In genomic region chr19:47243776-47244547, GRCh38 we compare ENCODE assay signal across 1 cellular context.
TF ChIP-seq lines count a peak whose summit lies in the region.

No MANE protein-coding gene starts in this region.

TF ChIP-seq in SK-N-SH, 30 proteins besides CTCF, POLR2A, EP300 and RAD21 (continued from another document):
- no peak for TF ChIP-seq REST (IDR thresholded peaks at IDR 0.05; ENCODE audit: low read depth, low read length)
- no peak for TF ChIP-seq CHD2 (IDR thresholded peaks at IDR 0.05; ENCODE audit: low read length, partially characterized antibody)
- TF ChIP-seq FOSL2 (IDR thresholded peaks at IDR 0.05; ENCODE audit: borderline replicate concordance, low read depth): no peak; the same call in 1 of the 2 replicates
- TF ChIP-seq YY1 (IDR thresholded peaks at IDR 0.05; ENCODE audit: low read depth): no peak
- TF ChIP-seq FOXJ3 (CRISPR knock-in tag; IDR thresholded peaks at IDR 0.05): no peak
- no peak for TF ChIP-seq PBX3 (IDR thresholded peaks at IDR 0.05)
- no peak for TF ChIP-seq GATA2 (CRISPR knock-in tag; IDR thresholded peaks at IDR 0.05)
- TF ChIP-seq TEAD4 (IDR thresholded peaks at IDR 0.05; ENCODE audit: borderline replicate concordance, insufficient read depth): no peak
- peak; percentile 92 for TF ChIP-seq MAX (IDR thresholded peaks at IDR 0.05; ENCODE audit: low read depth)
- no peak; the same call in 1 of the 2 replicates for TF ChIP-seq USF1 (IDR thresholded peaks at IDR 0.05; ENCODE audit: borderline replicate concordance, low read depth)
- TF ChIP-seq SIN3A (IDR thresholded peaks at IDR 0.05; ENCODE audit: borderline replicate concordance, low read depth, low read length): peak; percentile 86; the same call in 1 of the 2 replicates
- TF ChIP-seq RCOR1 (IDR thresholded peaks at IDR 0.05; ENCODE audit: low read length): peak; percentile 82
- no peak; the same call in 1 of the 2 replicates for TF ChIP-seq ELF1 (IDR thresholded peaks at IDR 0.05)
- TF ChIP-seq JUND (IDR thresholded peaks at IDR 0.05): no peak; the same call in 1 of the 2 replicates
- TF ChIP-seq GABPA (IDR thresholded peaks at IDR 0.05; ENCODE audit: low read depth): peak; percentile 68
- peak; percentile 34; the same call in 1 of the 2 replicates for TF ChIP-seq POLR2AphosphoS5 (IDR thresholded peaks at IDR 0.05; ENCODE audit: low read depth, low read length)
- TF ChIP-seq MXI1 (IDR thresholded peaks at IDR 0.05; ENCODE audit: low read depth, low read length): peak; percentile 43
- no peak; the same call in 1 of the 2 replicates for TF ChIP-seq RXRA (IDR thresholded peaks at IDR 0.05; ENCODE audit: borderline replicate concordance, low read depth)
- 0 out of 2 replicates have a peak, but pooled peaks have one; percentile 45 for TF ChIP-seq ZBTB33 (IDR thresholded peaks at IDR 0.05; ENCODE audit: borderline replicate concordance, low read depth)
- 0 out of 2 replicates have a peak, but pooled peaks have one; percentile 32 for TF ChIP-seq RFX5 (IDR thresholded peaks at IDR 0.05; ENCODE audit: low read length)
